ENCODE assay signal across 16 cellular contexts in the genomic region with DNA sequence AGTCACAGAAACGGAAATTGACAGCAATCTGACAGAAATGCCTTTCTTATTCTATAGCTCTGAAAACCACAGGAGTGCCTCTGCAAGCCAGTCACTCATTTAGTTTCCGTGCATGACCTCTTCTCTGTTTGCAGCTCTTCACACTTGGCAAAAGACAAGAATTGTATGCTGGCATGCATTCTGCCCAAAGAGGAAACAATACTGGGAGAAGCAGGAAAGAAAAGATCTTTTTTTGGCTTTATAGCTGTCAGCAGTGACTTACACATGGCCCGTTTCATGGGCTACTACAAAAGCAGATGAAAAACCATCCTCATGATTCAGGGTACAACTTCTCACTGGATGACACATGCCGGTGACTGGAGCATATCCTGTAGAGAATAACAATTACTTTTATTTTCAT.
DNase-seq lines count a peak whose midpoint lies in the region; TF ChIP-seq lines count a peak whose summit lies in the region.
"Had no signal": no experiment of that assay in that cellular context is flagged by ENCODE, and none has a peak within 500 bp of the region (broad histone marks: within the 10 kb centered on the region; RNA-seq: fewer than 3 reads in every experiment).

No MANE protein-coding gene starts in this region.

- CTCF ChIA-PET in OCI-LY7 (lab: Charles Lee; ENCODE audit: unreplicated experiment) = no interaction called here

- H3K4me3 Mint-ChIP-seq in HFFc6 = peak overlapping the region; percentile 57
- H3K4me3 Mint-ChIP-seq: GM23338 had no signal

- no peaks in the 10 kb centered on the region; the same call in none of the 2 replicates for H3K27me3 Mint-ChIP-seq in HFFc6 (ENCODE audit: insufficient read depth)

- H3K4me1 ChIP-seq in adipocyte (ENCODE audit: control insufficient read depth, insufficient read depth, low read length) (peaks cover 35% of the 10 kb centered on the region), OCI-LY7 (ENCODE audit: insufficient read depth, low read length, poor library complexity, severe bottlenecking) (no peaks in the 10 kb centered on the region)
- H3K4me1 ChIP-seq: body of pancreas had no signal

- no TSS peak for BruUV-seq in OCI-LY7 (replicated peaks; lab: Mats Ljungman, UMichigan)

- H3K4me1 Mint-ChIP-seq in HFFc6 (ENCODE audit: low read depth) = peaks cover 36% of the 10 kb centered on the region

- H3K9me2 ChIP-seq in OCI-LY7 (ENCODE audit: insufficient read depth, low read length) = no peaks in the 10 kb centered on the region

- peak overlapping the region; percentile 77 for H3K27ac Mint-ChIP-seq in HFFc6
- H3K27ac Mint-ChIP-seq: GM23338 had no signal

- DNase-seq in AG09309 (ENCODE audit: low read depth) (peak; percentile 59), HFFc6 (peak; percentile 83), adipocyte (ENCODE audit: low read depth) (peak; percentile 45), iris pigment epithelial cell (ENCODE audit: low read depth) (peak; percentile 40), DMS53 (lab: John Stamatoyannopoulos, UW) (no peak), OCI-LY7 (ENCODE audit: low spot score) (no peak), HT-29 (ENCODE audit: low spot score) (no peak)
- DNase-seq in stimulated activated CD4-positive, alpha-beta T cell treated with anti-CD3 and anti-CD28 coated beads, Interleukin-4, amount 100 ng/mL, for 24 hours = no peak
- DNase-seq: activated CD4-positive, alpha-beta T cell treated with anti-CD3 and anti-CD28 coated beads for 48 hours; body of pancreas; Caco-2; NCI-H1436; PC-9; stimulated activated CD4-positive, alpha-beta T cell treated with anti-CD3 and anti-CD28 coated beads, Interleukin-1b, Interleukin-23, amount 100 ng/mL, for 48 hours had no signal

- H3K9me3 ChIP-seq in adipocyte (ENCODE audit: control insufficient read depth, low read length) (no peaks in the 10 kb centered on the region), OCI-LY7 (ENCODE audit: low read length) (no peaks in the 10 kb centered on the region)
- H3K9me3 ChIP-seq: body of pancreas, Caco-2, thoracic aorta had no signal

- no peak overlapping the region for H3K9ac ChIP-seq in adipocyte (ENCODE audit: low read length)

- no peak overlapping the region for H2AFZ ChIP-seq in OCI-LY7 (ENCODE audit: low read length)
- H2AFZ ChIP-seq: GM23338, PC-9 had no signal

- H3K9me3 Mint-ChIP-seq in HFFc6 = no peaks in the 10 kb centered on the region
- H3K9me3 Mint-ChIP-seq: GM23338 had no signal

- no peak overlapping the region for H3K4me2 ChIP-seq in OCI-LY7 (ENCODE audit: low read length)
- H3K4me2 ChIP-seq: GM23338, PC-9 had no signal

- H4K20me1 ChIP-seq in OCI-LY7 (ENCODE audit: insufficient read depth, low read length) = no peaks in the 10 kb centered on the region

- H3K27me3 ChIP-seq in adipocyte (replicated peaks; ENCODE audit: control insufficient read depth, insufficient read depth, low read length) = no peaks in the 10 kb centered on the region
- H3K27me3 ChIP-seq: body of pancreas had no signal

- H3K36me3 ChIP-seq in adipocyte (ENCODE audit: control insufficient read depth, insufficient read depth, low read length, severe bottlenecking) (no peaks in the 10 kb centered on the region), OCI-LY7 (ENCODE audit: insufficient read depth, low read length) (no peaks in the 10 kb centered on the region)
- H3K36me3 ChIP-seq: thoracic aorta had no signal

- no peak for TF ChIP-seq CTCF in AG09309 (IDR thresholded peaks at IDR 0.05; ENCODE audit: control insufficient read depth, insufficient read depth, low read depth, low read length, missing control alignments)
- TF ChIP-seq CTCF in HFFc6 (IDR thresholded peaks at IDR 0.05) = no peak
- TF ChIP-seq CTCF in OCI-LY7 (conservative IDR thresholded peaks at IDR 0.05; ENCODE audit: low read length) = no peak

- H3K4me3 ChIP-seq in AG09309 (ENCODE audit: control insufficient read depth, low read depth, low read length) (no peak overlapping the region), adipocyte (ENCODE audit: low read length) (no peak overlapping the region), OCI-LY7 (ENCODE audit: low read depth, low read length, poor library complexity, severe bottlenecking) (no peak overlapping the region)
- H3K4me3 ChIP-seq: body of pancreas, GM23338, PC-9, thoracic aorta had no signal

- no peaks in the 10 kb centered on the region for H3K36me3 Mint-ChIP-seq in HFFc6 (ENCODE audit: low read depth)

- H3K79me2 ChIP-seq in OCI-LY7 (ENCODE audit: insufficient read depth, low read depth, low read length) = no peaks in the 10 kb centered on the region

- no peak overlapping the region for H3K27ac ChIP-seq in OCI-LY7 (ENCODE audit: low read depth, low read length, poor library complexity, severe bottlenecking)
- H3K27ac ChIP-seq: body of pancreas, PC-9, thoracic aorta had no signal

- intact Hi-C loops in OCI-LY7 (cut with micrococcal nuclease; ENCODE audit: unreplicated experiment) = no loop called here

- POLR2A ChIA-PET in OCI-LY7 (lab: Charles Lee) = no interaction called here

Comparison
In these comparisons a context has a peak if more than half of its experiments do, and no peak if none do; other contexts are left out.
1. DNase-seq: peak in AG09309 (single experiment), HFFc6 (single experiment), adipocyte (single experiment) and iris pigment epithelial cell (single experiment); none in DMS53 (single experiment), OCI-LY7 (single experiment), HT-29 (single experiment) and stimulated activated CD4-positive, alpha-beta T cell treated with anti-CD3 and anti-CD28 coated beads, Interleukin-4, amount 100 ng/mL, for 24 hours (single experiment).